ENCODE assay signal across 11 cellular contexts in the genomic region with DNA sequence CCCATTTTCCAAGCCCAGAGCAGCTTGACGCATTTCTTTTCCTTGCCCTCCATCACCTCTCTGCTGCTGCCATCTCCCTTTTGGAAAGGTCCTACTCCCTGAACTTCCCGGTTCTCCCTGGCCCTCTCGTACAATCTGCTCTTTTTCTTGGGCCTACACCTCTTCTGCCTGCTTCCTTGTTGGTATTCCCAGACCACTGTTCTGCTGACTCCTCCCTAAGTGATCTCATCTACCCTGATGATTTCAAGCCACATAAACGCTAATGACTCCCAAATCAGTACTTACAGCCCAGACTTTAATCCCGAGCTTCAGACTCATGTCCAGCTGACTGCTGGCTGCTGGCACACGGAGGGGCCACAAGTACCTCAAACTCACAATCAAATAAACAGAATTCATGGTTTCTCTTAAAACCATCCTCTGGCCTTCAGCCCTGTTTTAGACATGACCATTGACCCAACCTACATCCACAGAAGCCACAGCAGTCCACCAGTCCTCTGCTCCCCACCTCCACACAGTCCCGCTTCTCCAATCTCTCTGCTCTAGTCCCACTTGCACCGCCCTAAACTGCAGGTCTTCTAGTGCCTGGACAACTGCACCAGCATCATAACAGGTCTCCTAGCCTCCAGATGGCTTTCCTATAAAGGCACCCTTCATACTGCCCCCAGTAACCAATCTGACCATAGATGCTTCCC. TPM values are rescaled to one million over a fixed set of nuclear protein-coding genes. Genes with fewer than 3 reads are reported as not detected.
DNase-seq lines count a peak whose midpoint lies in the region; ATAC-seq and TF ChIP-seq lines count a peak whose summit lies in the region.
"Had no signal": no experiment of that assay in that cellular context is flagged by ENCODE, and none has a peak within 500 bp of the region (broad histone marks: within the 10 kb centered on the region; RNA-seq: fewer than 3 reads in every experiment).

No MANE protein-coding gene starts in this region.

- H3K9me2 ChIP-seq in hepatocyte (replicated peaks; ENCODE audit: insufficient read depth), result no peaks in the 10 kb centered on the region

- H3K36me3 ChIP-seq in hepatocyte (replicated peaks; ENCODE audit: insufficient read depth, low read depth), result no peaks in the 10 kb centered on the region
- H3K36me3 ChIP-seq in thyroid gland, result no peaks in the 10 kb centered on the region
- peaks cover 0 to 27% (median 0%) of the 10 kb centered on the region in 3 donors for H3K36me3 ChIP-seq in tibial nerve

- H3K4me1 Mint-ChIP-seq in activated T-cell treated with anti-CD3 and anti-CD28 coated beads, Interleukin-2, amount 50 U/mL, for 24 hours (ENCODE audit: low read depth), result peaks cover 24% of the 10 kb centered on the region

- peaks cover 96% of the 10 kb centered on the region for H3K36me3 Mint-ChIP-seq in activated T-cell treated with anti-CD3 and anti-CD28 coated beads, Interleukin-2, amount 50 U/mL, for 24 hours (ENCODE audit: low read depth)
- H3K36me3 Mint-ChIP-seq in activated naive CD4-positive, alpha-beta T cell treated with anti-CD3 and anti-CD28 coated beads, Interleukin-2, amount 50 U/mL, for 72 hours, result peaks cover 24 to 66% of the 10 kb centered on the region in 2 donors

- H3K27ac ChIP-seq in hepatocyte, result peak overlapping the region; percentile 61
- peak overlapping the region in 2 of 3 donors; percentile 41 to 51 for H3K27ac ChIP-seq in thyroid gland
- peak overlapping the region in 2 of 4 donors; percentile 70 to 77 for H3K27ac ChIP-seq in tibial nerve
- H3K27ac ChIP-seq: C4-2B had no signal

- no peaks in the 10 kb centered on the region for H3K9me3 ChIP-seq in hepatocyte (ENCODE audit: low read depth)
- no peaks in the 10 kb centered on the region for H3K9me3 ChIP-seq in thyroid gland
- no peaks in the 10 kb centered on the region for H3K9me3 ChIP-seq in tibial nerve
- H3K9me3 ChIP-seq: testis had no signal

- peak overlapping the region; percentile 35 for H3K27ac Mint-ChIP-seq in activated T-cell treated with anti-CD3 and anti-CD28 coated beads, Interleukin-2, amount 50 U/mL, for 24 hours
- H3K27ac Mint-ChIP-seq in activated naive CD4-positive, alpha-beta T cell treated with anti-CD3 and anti-CD28 coated beads, Interleukin-2, amount 50 U/mL, for 72 hours, result peak overlapping the region; percentile 78 to 84

- ATAC-seq in activated naive CD4-positive, alpha-beta T cell treated with anti-CD3 and anti-CD28 coated beads, Interleukin-2, amount 50 U/mL, for 72 hours, result no peak
- ATAC-seq in HG03565 (IDR thresholded peaks at IDR 0.05; ENCODE audit: unreplicated experiment), result no peak

- DNase-seq in activated T-cell treated with anti-CD3 and anti-CD28 coated beads, Interleukin-2, amount 50 U/mL, for 24 hours, result no peak
- no peak for DNase-seq in activated T-cell treated with anti-CD3 and anti-CD28 coated beads for 4 hours
- DNase-seq in activated naive CD4-positive, alpha-beta T cell treated with anti-CD3 and anti-CD28 coated beads, Interleukin-2, amount 50 U/mL, for 72 hours (ENCODE audit: low spot score in 2 of 2), result no peak
- DNase-seq in hepatocyte (ENCODE audit: low spot score), result peak; percentile 37
- DNase-seq in thyroid gland, result no peak
- DNase-seq in tibial nerve (ENCODE audit: low spot score in 2 of 2), result no peak
- DNase-seq in nucleus accumbens (lab: John Stamatoyannopoulos, UW), result no peak
- DNase-seq: SHP77, testis had no signal

- peaks cover 31% of the 10 kb centered on the region for H3K4me1 ChIP-seq in hepatocyte (ENCODE audit: insufficient read depth)
- H3K4me1 ChIP-seq in thyroid gland, result peaks cover 35 to 48% of the 10 kb centered on the region in 2 donors
- H3K4me1 ChIP-seq in tibial nerve, result peaks cover 0 to 47% (median 8%) of the 10 kb centered on the region in 4 donors

- H3K79me2 ChIP-seq in hepatocyte, result no peaks in the 10 kb centered on the region

- H3K4me3 ChIP-seq in hepatocyte (no peak overlapping the region), thyroid gland (replicated peaks in 1 of 3) (no peak overlapping the region), tibial nerve (no peak overlapping the region)
- H3K4me3 ChIP-seq: testis had no signal

- H2AFZ ChIP-seq in hepatocyte, result no peak overlapping the region

- H3K4me3 Mint-ChIP-seq in activated T-cell treated with anti-CD3 and anti-CD28 coated beads, Interleukin-2, amount 50 U/mL, for 24 hours, result no peak overlapping the region

- no peaks in the 10 kb centered on the region for H3K27me3 Mint-ChIP-seq in activated T-cell treated with anti-CD3 and anti-CD28 coated beads, Interleukin-2, amount 50 U/mL, for 24 hours

- 81% methylated on average over 8 of the region's 8 CpGs for WGBS in hepatocyte (ENCODE audit: low lambda C conversion rate, missing lambda C conversion rate)
- WGBS in thyroid gland, 2 donors, result 83 to 87% methylated on average over 8 of the region's 8 CpGs
- 65 to 68% methylated on average over 8 of the region's 8 CpGs for WGBS in tibial nerve, 2 donors

- TF ChIP-seq POLR2A in thyroid gland (IDR thresholded peaks at IDR 0.05), result no peak
- TF ChIP-seq POLR2A in tibial nerve (IDR thresholded peaks at IDR 0.05), result no peak

- peak in 1 of 2 donors; percentile 55 for TF ChIP-seq EP300 in tibial nerve (IDR thresholded peaks at IDR 0.05)

- no peaks in the 10 kb centered on the region for H3K9me3 Mint-ChIP-seq in activated T-cell treated with anti-CD3 and anti-CD28 coated beads, Interleukin-2, amount 50 U/mL, for 24 hours
- peaks cover 4 to 8% of the 10 kb centered on the region in 2 donors for H3K9me3 Mint-ChIP-seq in activated naive CD4-positive, alpha-beta T cell treated with anti-CD3 and anti-CD28 coated beads, Interleukin-2, amount 50 U/mL, for 72 hours

- intact Hi-C loops in thyroid gland (cut with DNase I), result no loop called here

- no peaks in the 10 kb centered on the region for H3K27me3 ChIP-seq in hepatocyte
- H3K27me3 ChIP-seq in thyroid gland, result no peaks in the 10 kb centered on the region
- no peaks in the 10 kb centered on the region for H3K27me3 ChIP-seq in tibial nerve
- H3K27me3 ChIP-seq: testis had no signal

- TF ChIP-seq CTCF in hepatocyte (IDR thresholded peaks at IDR 0.05; ENCODE audit: poor library complexity) (no peak), thyroid gland (IDR thresholded peaks at IDR 0.05) (no peak), tibial nerve (IDR thresholded peaks at IDR 0.05) (no peak)

- no peaks in the 10 kb centered on the region for H4K20me1 ChIP-seq in hepatocyte (ENCODE audit: insufficient read depth, poor library complexity, severe bottlenecking)

- H3K4me2 ChIP-seq in hepatocyte, result no peak overlapping the region

RNA-seq across cellular contexts. Expression of a gene that starts 57.6 kb away (rescaled TPM):
- 10 to 100 TPM; 41.7 to 65.7 TPM for total RNA-seq in activated naive CD4-positive, alpha-beta T cell treated with anti-CD3 and anti-CD28 coated beads, Interleukin-2, amount 50 U/mL, for 72 hours
- 30.8 and 32.0 TPM in 2 replicates for total RNA-seq in hepatocyte
- polyA plus RNA-seq in hepatocyte, result 25.7 and 36.2 TPM in 2 replicates
- 10 to 100 TPM; 53.7 to 61.9 (median 54.6) TPM for total RNA-seq in thyroid gland
- total RNA-seq in tibial nerve, result 10 to 100 TPM; 11.4 to 35.1 (median 18.0) TPM

RNA-seq across cellular contexts. Expression of a gene that starts 57.8 kb away (rescaled TPM):
- total RNA-seq in activated naive CD4-positive, alpha-beta T cell treated with anti-CD3 and anti-CD28 coated beads, Interleukin-2, amount 50 U/mL, for 72 hours, result 1 to 10 TPM in 1 of 2 donors, under 1 TPM in 1; 0.75 to 2.3 TPM
- total RNA-seq in hepatocyte (0.24 and 1.0 TPM in 2 replicates), thyroid gland (10 to 100 TPM in 2 of 4 donors, 1 to 10 TPM in 2; 9.6 to 13.7 (median 11.8) TPM), tibial nerve (1 to 10 TPM in 2 of 4 donors, under 1 TPM in 2; 0.66 to 3.0 (median 2.0) TPM)
- 0.76 and 1.4 TPM in 2 replicates for polyA plus RNA-seq in hepatocyte
